Comparison of ENCODE assay signal across 8 cellular contexts in the genomic region with DNA sequence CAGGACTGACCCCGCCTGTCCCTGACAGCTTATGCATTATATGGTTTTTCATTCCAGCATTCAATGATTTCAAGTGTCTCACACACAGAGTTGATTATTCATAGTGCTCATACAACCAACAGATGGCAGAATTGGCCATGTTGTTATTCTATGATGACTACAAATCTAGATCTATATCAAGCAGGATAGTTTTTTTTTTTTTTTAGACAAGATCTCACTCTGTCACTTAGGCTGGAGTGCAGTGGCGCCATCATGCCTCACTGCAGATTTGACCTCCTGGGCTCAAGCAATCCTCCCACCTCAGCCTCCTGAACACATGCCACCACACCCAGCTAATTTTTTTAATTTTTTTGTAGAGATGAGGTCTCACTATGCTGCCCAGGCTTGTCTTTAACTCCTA. TPM values are rescaled to one million over a fixed set of nuclear protein-coding genes. Genes with fewer than 3 reads are reported as not detected.
DNase-seq lines count a peak whose midpoint lies in the region; ATAC-seq and TF ChIP-seq lines count a peak whose summit lies in the region.

No MANE protein-coding gene starts in this region.

- H3K4me1 ChIP-seq in tibial nerve: peaks cover 0 to 12% (median 0%) of the 10 kb centered on the region in 4 donors

- TF ChIP-seq POLR2A in NB4 (IDR thresholded peaks at IDR 0.05; ENCODE audit: extremely low read depth, insufficient read length) (no peak), tibial nerve (IDR thresholded peaks at IDR 0.05) (no peak)

- H3K9me3 Mint-ChIP-seq in activated CD8-positive, alpha-beta T cell treated with anti-CD3 and anti-CD28 coated beads, Interleukin-2, amount 10 ng/mL, durations not matched to agents 7 days and 5 days (ENCODE audit: insufficient read depth): no peaks in the 10 kb centered on the region

- H3K27me3 Mint-ChIP-seq in activated CD8-positive, alpha-beta T cell treated with anti-CD3 and anti-CD28 coated beads, Interleukin-2, amount 10 ng/mL, durations not matched to agents 7 days and 5 days (ENCODE audit: low read depth): no peaks in the 10 kb centered on the region

- TF ChIP-seq CTCF in NB4 (IDR thresholded peaks at IDR 0.05; ENCODE audit: low read depth, low read length) (peak; percentile 23), tibial nerve (IDR thresholded peaks at IDR 0.05) (peak in 2 of 5 experiments; percentile 16 to 27)

- H3K4me3 ChIP-seq in NB4 (ENCODE audit: low read depth, low read length): no peak overlapping the region
- H3K4me3 ChIP-seq in tibial nerve: no peak overlapping the region

- no peak overlapping the region for H3K27ac ChIP-seq in tibial nerve

- DNase-seq in stimulated activated CD4-positive, alpha-beta T cell treated with anti-CD3 and anti-CD28 coated beads, Interleukin-15, amount 100 ng/mL, for 24 hours: peak; percentile 41
- DNase-seq in stimulated activated CD4-positive, alpha-beta T cell treated with anti-CD3 and anti-CD28 coated beads, Interleukin-2, amount 100 ng/mL, for 48 hours: no peak
- DNase-seq in NB4 (ENCODE audit: low read depth): peak; percentile 73
- no peak for DNase-seq in activated CD8-positive, alpha-beta T cell treated with anti-CD3 and anti-CD28 coated beads, Interleukin-2, amount 10 ng/mL, durations not matched to agents 7 days and 5 days
- peak; percentile 66 for DNase-seq in kidney glomerular epithelial cell (lab: John Stamatoyannopoulos, UW)
- DNase-seq in GM19240 (ENCODE audit: insufficient read length, low spot score): no peak
- DNase-seq in tibial nerve (ENCODE audit: low spot score in 2 of 2): no peak

- H3K4me1 Mint-ChIP-seq in activated CD8-positive, alpha-beta T cell treated with anti-CD3 and anti-CD28 coated beads, Interleukin-2, amount 10 ng/mL, durations not matched to agents 7 days and 5 days (ENCODE audit: low read depth): peaks cover 25% of the 10 kb centered on the region

- WGBS in tibial nerve, 2 donors: 60 to 76% methylated on average over 2 of the region's 2 CpGs

- H3K4me3 Mint-ChIP-seq in activated CD8-positive, alpha-beta T cell treated with anti-CD3 and anti-CD28 coated beads, Interleukin-2, amount 10 ng/mL, durations not matched to agents 7 days and 5 days: no peak overlapping the region

- POLR2A ChIA-PET in activated CD8-positive, alpha-beta T cell treated with anti-CD3 and anti-CD28 coated beads, Interleukin-2, amount 10 ng/mL, durations not matched to agents 7 days and 5 days (lab: Charles Lee): interaction anchor here (0.6 to 1.9 kb wide), 4 partner anchors 17 to 174 kb away, joined by 3 to 4 read pairs (median 3); no protein-coding TSS in a partner anchor

- no peaks in the 10 kb centered on the region for H3K36me3 ChIP-seq in tibial nerve

- no peaks in the 10 kb centered on the region for H3K36me3 Mint-ChIP-seq in activated CD8-positive, alpha-beta T cell treated with anti-CD3 and anti-CD28 coated beads, Interleukin-2, amount 10 ng/mL, durations not matched to agents 7 days and 5 days (ENCODE audit: low read depth)

- ATAC-seq in activated CD8-positive, alpha-beta T cell treated with anti-CD3 and anti-CD28 coated beads, Interleukin-2, amount 10 ng/mL, durations not matched to agents 7 days and 5 days: peak; percentile 74
- no peak for ATAC-seq in HG02763 (IDR thresholded peaks at IDR 0.05; ENCODE audit: unreplicated experiment)

- CTCF ChIA-PET in activated CD8-positive, alpha-beta T cell treated with anti-CD3 and anti-CD28 coated beads, Interleukin-2, amount 10 ng/mL, durations not matched to agents 7 days and 5 days (lab: Charles Lee): interaction anchor here (0.6 to 6.0 kb wide), 29 partner anchors 11 to 312 kb away, joined by 3 to 63 read pairs (median 4); partner anchors contain the start of gene LRRC8C

- H3K27ac Mint-ChIP-seq in activated CD8-positive, alpha-beta T cell treated with anti-CD3 and anti-CD28 coated beads, Interleukin-2, amount 10 ng/mL, durations not matched to agents 7 days and 5 days: peak overlapping the region; percentile 43

- TF ChIP-seq EP300 in tibial nerve (IDR thresholded peaks at IDR 0.05): no peak

- no peaks in the 10 kb centered on the region for H3K9me3 ChIP-seq in tibial nerve

- no peaks in the 10 kb centered on the region for H3K27me3 ChIP-seq in tibial nerve

RNA-seq across cellular contexts. Expression of gene LRRC8D, which starts 40.1 kb away (rescaled TPM):
- 10 to 100 TPM; 23.9 to 25.7 TPM for total RNA-seq in activated CD8-positive, alpha-beta T cell treated with anti-CD3 and anti-CD28 coated beads, Interleukin-2, amount 10 ng/mL, durations not matched to agents 7 days and 5 days
- total RNA-seq in tibial nerve: 10 to 100 TPM; 11.1 to 19.0 (median 15.3) TPM

Comparison
In these comparisons a context has a peak if more than half of its experiments do, and no peak if none do; other contexts are left out.
1. DNase-seq: peak in stimulated activated CD4-positive, alpha-beta T cell treated with anti-CD3 and anti-CD28 coated beads, Interleukin-15, amount 100 ng/mL, for 24 hours (single experiment), NB4 (single experiment) and kidney glomerular epithelial cell (single experiment); none in stimulated activated CD4-positive, alpha-beta T cell treated with anti-CD3 and anti-CD28 coated beads, Interleukin-2, amount 100 ng/mL, for 48 hours (0 of 2), activated CD8-positive, alpha-beta T cell treated with anti-CD3 and anti-CD28 coated beads, Interleukin-2, amount 10 ng/mL, durations not matched to agents 7 days and 5 days (single experiment), GM19240 (single experiment) and tibial nerve (0 of 2).